In genomic region chr2:239564587-239564986, GRCh38 we compare ENCODE assay signal across 35 cellular contexts.
"Had no signal": no experiment of that assay in that cellular context is flagged by ENCODE, and none has a peak within 500 bp of the region (broad histone marks: within the 10 kb centered on the region; RNA-seq: fewer than 3 reads in every experiment).

No MANE protein-coding gene starts in this region.

- H3K4me1 Mint-ChIP-seq: activated CD4-positive, alpha-beta T cell treated with anti-CD3 and anti-CD28 coated beads for 36 hours; activated CD4-positive, alpha-beta T cell treated with anti-CD3 and anti-CD28 coated beads, Interleukin-2, amount 10 ng/mL, durations not matched to agents 7 days and 5 days; activated T-helper 17 cell treated with anti-CD3 and anti-CD28 coated beads, Interleukin-2, amount 50 U/mL, for 72 hours had no signal

- H3K4me1 ChIP-seq: adrenal gland had no signal

- ATAC-seq: activated CD4-positive, alpha-beta T cell treated with anti-CD3 and anti-CD28 coated beads for 36 hours; activated naive CD4-positive, alpha-beta T cell treated with anti-CD3 and anti-CD28 coated beads, Interleukin-2, amount 50 U/mL, for 72 hours; activated T-cell treated with anti-CD3 and anti-CD28 coated beads, Interleukin-2, amount 50 U/mL, for 72 hours; activated T-helper 17 cell treated with anti-CD3 and anti-CD28 coated beads, Interleukin-2, amount 50 U/mL, for 72 hours; PC-3; Right ventricle myocardium inferior; SK-N-SH treated with all-trans-retinoic acid at 6 μM for 48 hours had no signal

- H3K27me3 Mint-ChIP-seq: activated CD4-positive, alpha-beta T cell treated with anti-CD3 and anti-CD28 coated beads for 36 hours; activated CD4-positive, alpha-beta T cell treated with anti-CD3 and anti-CD28 coated beads, Interleukin-2, amount 10 ng/mL, durations not matched to agents 7 days and 5 days; activated T-helper 17 cell treated with anti-CD3 and anti-CD28 coated beads, Interleukin-2, amount 50 U/mL, for 72 hours; brain had no signal

- H3K9me3 ChIP-seq: adrenal gland had no signal

- H3K9me3 Mint-ChIP-seq: activated CD4-positive, alpha-beta T cell treated with anti-CD3 and anti-CD28 coated beads, Interleukin-2, amount 10 ng/mL, durations not matched to agents 7 days and 5 days; activated naive CD4-positive, alpha-beta T cell treated with anti-CD3 and anti-CD28 coated beads for 36 hours; activated naive CD4-positive, alpha-beta T cell treated with anti-CD3 and anti-CD28 coated beads, Interleukin-2, amount 50 U/mL, for 72 hours; activated T-cell treated with anti-CD3 and anti-CD28 coated beads, Interleukin-2, amount 50 U/mL, for 72 hours; activated T-helper 17 cell treated with anti-CD3 and anti-CD28 coated beads, Interleukin-2, amount 50 U/mL, for 72 hours; brain had no signal

- H3K4me3 Mint-ChIP-seq: activated CD4-positive, alpha-beta T cell treated with anti-CD3 and anti-CD28 coated beads for 36 hours; activated CD4-positive, alpha-beta T cell treated with anti-CD3 and anti-CD28 coated beads, Interleukin-2, amount 10 ng/mL, durations not matched to agents 7 days and 5 days; activated naive CD4-positive, alpha-beta T cell treated with anti-CD3 and anti-CD28 coated beads for 36 hours; activated T-cell treated with anti-CD3 and anti-CD28 coated beads, Interleukin-2, amount 50 U/mL, for 72 hours; activated T-helper 17 cell treated with anti-CD3 and anti-CD28 coated beads, Interleukin-2, amount 50 U/mL, for 72 hours; brain had no signal

- H3K27ac Mint-ChIP-seq: activated CD4-positive, alpha-beta T cell treated with anti-CD3 and anti-CD28 coated beads for 36 hours; activated CD4-positive, alpha-beta T cell treated with anti-CD3 and anti-CD28 coated beads, Interleukin-2, amount 10 ng/mL, durations not matched to agents 7 days and 5 days; activated naive CD4-positive, alpha-beta T cell treated with anti-CD3 and anti-CD28 coated beads for 36 hours; activated naive CD4-positive, alpha-beta T cell treated with anti-CD3 and anti-CD28 coated beads, Interleukin-2, amount 50 U/mL, for 72 hours; activated T-cell treated with anti-CD3 and anti-CD28 coated beads, Interleukin-2, amount 50 U/mL, for 72 hours; activated T-helper 17 cell treated with anti-CD3 and anti-CD28 coated beads, Interleukin-2, amount 50 U/mL, for 72 hours had no signal

- H3K36me3 ChIP-seq: adrenal gland, WERI-Rb-1 had no signal

- H3K36me3 Mint-ChIP-seq: activated naive CD4-positive, alpha-beta T cell treated with anti-CD3 and anti-CD28 coated beads, Interleukin-2, amount 50 U/mL, for 72 hours; brain had no signal

- DNase-seq: activated CD4-positive, alpha-beta T cell treated with anti-CD3 and anti-CD28 coated beads for 36 hours; activated CD4-positive, alpha-beta T cell treated with anti-CD3 and anti-CD28 coated beads, Interleukin-2, amount 10 ng/mL, durations not matched to agents 7 days and 5 days; activated CD4-positive, alpha-beta T cell treated with anti-CD3 and anti-CD28 coated beads, Interleukin-2, amount 50 U/mL, for 48 hours; activated CD4-positive, CD25-positive, alpha-beta regulatory T cell; activated CD8-positive, alpha-beta memory T cell treated with anti-CD3 and anti-CD28 coated beads, Interleukin-2, amount 50 U/mL, for 4 hours; activated gamma-delta T cell treated with Interleukin-2 at 50 U/mL for 16 hours; activated naive CD4-positive, alpha-beta T cell treated with anti-CD3 and anti-CD28 coated beads for 36 hours; activated T-cell treated with anti-CD3 and anti-CD28 coated beads, Interleukin-2, amount 50 U/mL, for 72 hours; adrenal gland; anterior cingulate cortex; caudate nucleus; cerebellar nuclear complex; KG1; MM.1S; MV-4-11; NCI-H1092; NCI-H1436 treated with DMSO at 0.1 percent for 48 hours; NCI-H1694 treated with DMSO at 0.1 percent for 48 hours; NCI-H2029 treated with DMSO at 0.1 percent for 48 hours; NCI-H2107; NCI-H2171; NCI-H510A; NCI-H526; NCI-H748 treated with DMSO at 0.1 percent for 48 hours; NK-92 treated with Interleukin-12 subunit alpha and Interleukin-12 subunit beta, amount 100 ng/mL, for 24 hours; PC-3; SIG-M5; T1000; WERI-Rb-1 had no signal

- H3K4me3 ChIP-seq: adrenal gland had no signal

- H3K27ac ChIP-seq: adrenal gland, RWPE1, WERI-Rb-1 had no signal
